27 cellular contexts compared by ENCODE assay signal in the genomic region with DNA sequence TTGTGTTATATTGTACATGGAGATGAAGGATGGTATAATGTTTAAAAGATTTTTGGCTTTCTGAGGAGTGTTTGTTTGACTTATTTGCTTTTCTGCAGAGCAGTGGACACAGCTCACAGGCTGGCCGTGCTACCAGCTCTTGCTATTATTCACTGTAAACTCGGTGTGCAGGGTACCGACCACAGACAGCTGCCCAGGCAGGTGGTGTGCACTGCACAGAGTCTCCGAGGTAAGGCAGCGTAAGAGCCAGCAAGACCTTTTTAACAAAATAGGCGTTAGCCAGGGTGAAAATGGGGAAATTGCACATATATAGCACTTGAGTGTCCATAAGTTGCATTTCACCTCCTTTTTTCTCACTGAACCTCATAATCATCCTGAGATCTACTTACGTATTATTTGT.
"Had no signal": no experiment of that assay in that cellular context is flagged by ENCODE, and none has a peak within 500 bp of the region (broad histone marks: within the 10 kb centered on the region; RNA-seq: fewer than 3 reads in every experiment).

No MANE protein-coding gene starts in this region.

- H3K9me3 ChIP-seq: adrenal gland, ascending aorta, colonic mucosa, left lung, right atrium auricular region, stomach, thyroid gland, upper lobe of left lung, vagina had no signal

- H3K4me3 ChIP-seq: adrenal gland, ascending aorta, cardiac muscle cell, colonic mucosa, left lung, lung, right atrium auricular region, stomach, thyroid gland, upper lobe of left lung, vagina had no signal

- DNase-seq: activated CD4-positive, alpha-beta memory T cell treated with anti-CD3 and anti-CD28 coated beads for 36 hours; activated CD4-positive, alpha-beta T cell treated with anti-CD3 and anti-CD28 coated beads, Interleukin-2, amount 10 ng/mL, durations not matched to agents 24 days and 14 days; activated CD4-positive, CD25-positive, alpha-beta regulatory T cell treated with anti-CD3 and anti-CD28 coated beads, Interleukin-2, amount 50 U/mL, for 72 hours; activated CD8-positive, alpha-beta memory T cell treated with anti-CD3 and anti-CD28 coated beads, Interleukin-2, amount 50 U/mL, for 4 hours; activated effector memory CD4-positive, alpha-beta T cell treated with anti-CD3 and anti-CD28 coated beads, Interleukin-2, amount 50 U/mL, for 16 hours; activated naive CD4-positive, alpha-beta T cell treated with anti-CD3 and anti-CD28 coated beads for 36 hours; activated naive CD8-positive, alpha-beta T cell treated with anti-CD3 and anti-CD28 coated beads for 36 hours; activated T-cell treated with anti-CD3 and anti-CD28 coated beads, Interleukin-2, amount 50 U/mL, for 1 hour; adrenal gland; cerebellar nuclear complex; colonic mucosa; effector memory CD4-positive, alpha-beta T cell; glutamatergic neuron; left lung; mesendoderm; natural killer cell; stimulated activated CD4-positive, alpha-beta T cell treated with anti-CD3 and anti-CD28 coated beads, Interleukin-15, amount 100 ng/mL, for 24 hours; stimulated activated CD4-positive, alpha-beta T cell treated with anti-CD3 and anti-CD28 coated beads, Interleukin-2, amount 100 ng/mL, for 24 hours; stimulated activated naive B cell treated with anti-CD40 and anti-IgM and Interleukin-4, amounts not matched to agents 10 μg/mL and 1 μg/mL and 100 μg/mL, for 72 hours; stomach; thyroid gland had no signal

- H3K4me1 ChIP-seq: adrenal gland, ascending aorta, colonic mucosa, left lung, right atrium auricular region, stomach, thyroid gland, upper lobe of left lung, vagina had no signal

- H3K27me3 ChIP-seq: adrenal gland, ascending aorta, cardiac muscle cell, colonic mucosa, left lung, right atrium auricular region, stomach, thyroid gland, upper lobe of left lung, vagina had no signal

- H3K27ac ChIP-seq: adrenal gland, ascending aorta, cardiac muscle cell, colonic mucosa, left lung, right atrium auricular region, stomach, thyroid gland, upper lobe of left lung, vagina had no signal

- H3K36me3 ChIP-seq: adrenal gland, ascending aorta, cardiac muscle cell, colonic mucosa, left lung, right atrium auricular region, stomach, thyroid gland, upper lobe of left lung, vagina had no signal
